ENCODE assay signal across 9 cellular contexts in genomic region chr3:31567036-31567435, GRCh38. TPM values are rescaled to one million over a fixed set of nuclear protein-coding genes. Genes with fewer than 3 reads are reported as not detected.
DNase-seq lines count a peak whose midpoint lies in the region; ATAC-seq, FAIRE-seq and TF ChIP-seq lines count a peak whose summit lies in the region.
"Had no signal": no experiment of that assay in that cellular context is flagged by ENCODE, and none has a peak within 500 bp of the region (broad histone marks: within the 10 kb centered on the region; RNA-seq: fewer than 3 reads in every experiment).

No MANE protein-coding gene starts in this region.

- CTCF ChIA-PET in IMR-90 (lab: Yijun Ruan, JAX), result interaction anchor here (1.3 kb wide), 1 partner anchor 9 kb away, joined by 3 read pairs; no protein-coding TSS in a partner anchor

- no peak overlapping the region for H3K56ac ChIP-seq in IMR-90 (ENCODE audit: extremely low read depth, insufficient read depth, low read length)

- TF ChIP-seq POLR2A in IMR-90 (IDR thresholded peaks at IDR 0.05; ENCODE audit: low read depth, low read length) (no peak), H54 (IDR thresholded peaks at IDR 0.05; ENCODE audit: low read depth, low read length) (no peak)

- TF ChIP-seq RAD21 in IMR-90 (IDR thresholded peaks at IDR 0.05; ENCODE audit: low read length), result no peak

- H3K9me3 ChIP-seq in IMR-90 (ENCODE audit: control insufficient read depth, insufficient read depth, low read length), result no peaks in the 10 kb centered on the region
- no peaks in the 10 kb centered on the region for H3K9me3 ChIP-seq in endodermal cell (ENCODE audit: control insufficient read depth, low read length)
- H3K9me3 ChIP-seq: tibial artery had no signal

- no peak overlapping the region for H2AK5ac ChIP-seq in IMR-90 (ENCODE audit: low read depth, low read length)

- no TSS peak for BruUV-seq in IMR-90 (replicated peaks; lab: Mats Ljungman, UMichigan)

- no peaks in the 10 kb centered on the region; the same call in none of the 2 replicates for H3K4me1 ChIP-seq in IMR-90 (ENCODE audit: control insufficient read depth, insufficient read depth, low read length)
- H3K4me1 ChIP-seq in endodermal cell (ENCODE audit: control insufficient read depth, insufficient read depth, low read length), result peaks cover 38% of the 10 kb centered on the region

- no peak overlapping the region for H2BK15ac ChIP-seq in IMR-90 (ENCODE audit: low read depth, low read length)

- H3K27ac ChIP-seq in IMR-90 (ENCODE audit: insufficient read depth, low read length), result no peak overlapping the region
- H3K27ac ChIP-seq in endodermal cell (ENCODE audit: low read depth, low read length), result no peak overlapping the region
- H3K27ac ChIP-seq: tibial artery had no signal

- H3K18ac ChIP-seq in IMR-90 (ENCODE audit: low read depth, low read length), result no peak overlapping the region

- no peak overlapping the region for H2BK120ac ChIP-seq in IMR-90 (ENCODE audit: low read depth, low read length)

- peak; percentile 22; the same call in 1 of the 2 replicates for TF ChIP-seq CTCF in IMR-90 (conservative IDR thresholded peaks at IDR 0.05; ENCODE audit: low read depth, low read length)
- TF ChIP-seq CTCF in endodermal cell (conservative IDR thresholded peaks at IDR 0.05), result peak; percentile 91

- no peaks in the 10 kb centered on the region for H3K27me3 ChIP-seq in IMR-90 (ENCODE audit: control insufficient read depth, insufficient read depth, low read length)
- no peaks in the 10 kb centered on the region for H3K27me3 ChIP-seq in endodermal cell (ENCODE audit: control insufficient read depth, insufficient read depth, low read length, poor library complexity, severe bottlenecking)
- H3K27me3 ChIP-seq: tibial artery had no signal

- H4K91ac ChIP-seq in IMR-90 (ENCODE audit: insufficient read depth, low read depth, low read length), result no peak overlapping the region

- H3K14ac ChIP-seq in IMR-90 (replicated peaks; ENCODE audit: low read depth, low read length), result no peak overlapping the region

- H3K4me3 Mint-ChIP-seq in activated naive CD8-positive, alpha-beta T cell, result peak overlapping the region; percentile 50
- H3K4me3 Mint-ChIP-seq in activated naive CD8-positive, alpha-beta T cell treated with anti-CD3 and anti-CD28 coated beads for 36 hours, result no peak overlapping the region
- H3K4me3 Mint-ChIP-seq in endodermal cell, result no peak overlapping the region
- no peak overlapping the region for H3K4me3 Mint-ChIP-seq in stimulated activated effector memory CD8-positive, alpha-beta T cell treated with anti-CD3 and anti-CD28 coated beads, Interleukin-12 subunit alpha, Interleukin-12 subunit beta, amount 100 ng/mL, for 72 hours

- in situ Hi-C loops in IMR-90 (cut with MboI; ENCODE audit: low sequenced_read_pairs), result no loop called here

- no peaks in the 10 kb centered on the region for H3K9me3 Mint-ChIP-seq in activated naive CD8-positive, alpha-beta T cell (ENCODE audit: low read depth)
- peaks cover 2% of the 10 kb centered on the region for H3K9me3 Mint-ChIP-seq in activated naive CD8-positive, alpha-beta T cell treated with anti-CD3 and anti-CD28 coated beads for 36 hours
- no peaks in the 10 kb centered on the region for H3K9me3 Mint-ChIP-seq in endodermal cell
- H3K9me3 Mint-ChIP-seq in stimulated activated effector memory CD8-positive, alpha-beta T cell treated with anti-CD3 and anti-CD28 coated beads, Interleukin-12 subunit alpha, Interleukin-12 subunit beta, amount 100 ng/mL, for 72 hours, result no peaks in the 10 kb centered on the region

- H4K8ac ChIP-seq in IMR-90 (ENCODE audit: low read depth in 2 of 2, low read length in 2 of 2), result no peak overlapping the region

- no peak overlapping the region for H3K23ac ChIP-seq in IMR-90 (ENCODE audit: low read depth, low read length)

- dilution Hi-C loops in IMR-90 (cut with HindIII; ENCODE audit: low sequenced_read_pairs, unreplicated experiment), result no loop called here

- H2AFZ ChIP-seq in IMR-90 (replicated peaks; ENCODE audit: low read length, poor library complexity), result no peak overlapping the region

- H3K4me3 ChIP-seq in IMR-90 (ENCODE audit: insufficient read depth, low read depth, low read length), result no peak overlapping the region
- H3K4me3 ChIP-seq in endodermal cell (ENCODE audit: low read length), result peak overlapping the region; percentile 20
- H3K4me3 ChIP-seq: tibial artery had no signal

- no peak overlapping the region for H2BK20ac ChIP-seq in IMR-90 (ENCODE audit: low read depth, low read length)

- peaks cover 57% of the 10 kb centered on the region for H4K20me1 ChIP-seq in IMR-90 (ENCODE audit: insufficient read depth, low read length)

- H3K4ac ChIP-seq in IMR-90 (ENCODE audit: low read depth, low read length), result no peak overlapping the region

- intact Hi-C loops in IMR-90 (cut with micrococcal nuclease), result no loop called here

- FAIRE-seq in H54 (lab: Jason Lieb, UNC), result no peak

- peak overlapping the region; percentile 36 for H3K27ac Mint-ChIP-seq in activated naive CD8-positive, alpha-beta T cell
- no peak overlapping the region for H3K27ac Mint-ChIP-seq in activated naive CD8-positive, alpha-beta T cell treated with anti-CD3 and anti-CD28 coated beads for 36 hours
- no peak overlapping the region for H3K27ac Mint-ChIP-seq in endodermal cell
- H3K27ac Mint-ChIP-seq in stimulated activated effector memory CD8-positive, alpha-beta T cell treated with anti-CD3 and anti-CD28 coated beads, Interleukin-12 subunit alpha, Interleukin-12 subunit beta, amount 100 ng/mL, for 72 hours, result peak overlapping the region; percentile 23

- no peaks in the 10 kb centered on the region for H3K27me3 Mint-ChIP-seq in activated naive CD8-positive, alpha-beta T cell
- H3K27me3 Mint-ChIP-seq in activated naive CD8-positive, alpha-beta T cell treated with anti-CD3 and anti-CD28 coated beads for 36 hours, result no peaks in the 10 kb centered on the region
- H3K27me3 Mint-ChIP-seq in endodermal cell (ENCODE audit: insufficient read depth), result no peaks in the 10 kb centered on the region

- H3K9ac ChIP-seq in IMR-90 (ENCODE audit: low read depth, low read length) (no peak overlapping the region), endodermal cell (ENCODE audit: extremely low read depth, low read length, poor library complexity, severe bottlenecking) (no peak overlapping the region)

- ATAC-seq in IMR-90 (ENCODE audit: low read depth) (peak; percentile 27; the same call in 1 of the 2 replicates), GM21576 (IDR thresholded peaks at IDR 0.05; ENCODE audit: unreplicated experiment) (no peak), HG03175 (IDR thresholded peaks at IDR 0.05; ENCODE audit: unreplicated experiment) (no peak)
- ATAC-seq in stimulated activated effector memory CD8-positive, alpha-beta T cell treated with anti-CD3 and anti-CD28 coated beads, Interleukin-12 subunit alpha, Interleukin-12 subunit beta, amount 100 ng/mL, for 72 hours, result peak; percentile 61

- no peak overlapping the region for H4K5ac ChIP-seq in IMR-90 (ENCODE audit: low read depth, low read length)

- no peak overlapping the region for H2AK9ac ChIP-seq in IMR-90 (replicated peaks; ENCODE audit: low read depth, low read length, poor library complexity)

- POLR2A ChIA-PET in IMR-90 (lab: Charles Lee; ENCODE audit: unreplicated experiment), result no interaction called here

- peaks cover 6% of the 10 kb centered on the region for H3K9me1 ChIP-seq in IMR-90 (ENCODE audit: insufficient read depth, low read length)

- no peaks in the 10 kb centered on the region for H3K36me3 Mint-ChIP-seq in activated naive CD8-positive, alpha-beta T cell
- H3K36me3 Mint-ChIP-seq in activated naive CD8-positive, alpha-beta T cell treated with anti-CD3 and anti-CD28 coated beads for 36 hours, result peaks cover 24% of the 10 kb centered on the region
- no peaks in the 10 kb centered on the region for H3K36me3 Mint-ChIP-seq in endodermal cell (ENCODE audit: low read depth)
- H3K36me3 Mint-ChIP-seq in stimulated activated effector memory CD8-positive, alpha-beta T cell treated with anti-CD3 and anti-CD28 coated beads, Interleukin-12 subunit alpha, Interleukin-12 subunit beta, amount 100 ng/mL, for 72 hours, result peaks cover 6% of the 10 kb centered on the region

- whole genome bisulfite sequencing in IMR-90 (ENCODE audit: extremely low coverage in 2 of 2, insufficient read length in 1 of 2), 2 experiments, result no CpG with 5 or more reads among the region's 1 CpG
- 58% methylated on average over 1 of the region's 1 CpG; no CpG with 5 or more reads in 1 of the 2 experiments for WGBS in endodermal cell (ENCODE audit: insufficient coverage in 1 of 2, insufficient read length in 1 of 2), 2 experiments

- DNase-seq in activated naive CD8-positive, alpha-beta T cell treated with anti-CD3 and anti-CD28 coated beads for 36 hours, result no peak
- DNase-seq in IMR-90 (no peak), endodermal cell (peak; percentile 68), H54 (ENCODE audit: insufficient read length, low spot score) (no peak)
- no peak for DNase-seq in stimulated activated effector memory CD8-positive, alpha-beta T cell treated with anti-CD3 and anti-CD28 coated beads, Interleukin-12 subunit alpha, Interleukin-12 subunit beta, amount 100 ng/mL, for 72 hours (ENCODE audit: low spot score in 2 of 2)
- DNase-seq: tibial artery had no signal

- peaks cover 87% of the 10 kb centered on the region for H3K4me1 Mint-ChIP-seq in activated naive CD8-positive, alpha-beta T cell (ENCODE audit: low read depth)
- H3K4me1 Mint-ChIP-seq in activated naive CD8-positive, alpha-beta T cell treated with anti-CD3 and anti-CD28 coated beads for 36 hours, result peaks cover 70% of the 10 kb centered on the region
- peaks cover 67% of the 10 kb centered on the region for H3K4me1 Mint-ChIP-seq in endodermal cell
- peaks cover 77% of the 10 kb centered on the region for H3K4me1 Mint-ChIP-seq in stimulated activated effector memory CD8-positive, alpha-beta T cell treated with anti-CD3 and anti-CD28 coated beads, Interleukin-12 subunit alpha, Interleukin-12 subunit beta, amount 100 ng/mL, for 72 hours

- H2BK5ac ChIP-seq in IMR-90 (ENCODE audit: low read depth, low read length, poor library complexity, severe bottlenecking), result no peak overlapping the region

- H3K4me2 ChIP-seq in IMR-90 (ENCODE audit: low read depth, low read length), result no peak overlapping the region

- H3K36me3 ChIP-seq in IMR-90 (ENCODE audit: control insufficient read depth, insufficient read depth, low read length) (no peaks in the 10 kb centered on the region), endodermal cell (ENCODE audit: control insufficient read depth, insufficient read depth, low read length) (peaks cover 4% of the 10 kb centered on the region)
- H3K36me3 ChIP-seq: tibial artery had no signal

- H3K79me1 ChIP-seq in IMR-90 (ENCODE audit: low read depth in 1 of 2, low read length in 2 of 2), result peaks cover 17 to 49% of the 10 kb centered on the region in 2 experiments

RNA-seq across cellular contexts. Expression of gene STT3B, which starts 34.3 kb away (rescaled TPM):
- 100 to 1,000 TPM; 113 to 115 TPM for total RNA-seq in activated naive CD8-positive, alpha-beta T cell treated with anti-CD3 and anti-CD28 coated beads for 36 hours
- total RNA-seq in IMR-90 (2012; rRNA removed) (86.4 and 143 TPM in 2 replicates), endodermal cell (100 to 1,000 TPM; 126 to 199 TPM)
- polyA plus RNA-seq in IMR-90 (2012; rRNA removed), result 35.6 and 45.5 TPM in 2 replicates
- polyA plus RNA-seq in IMR-90 (2012; cell fraction: cytosol; rRNA removed), result 7.7 and 10.9 TPM in 2 replicates
- 9.2 and 32.2 TPM in 2 replicates for polyA plus RNA-seq in IMR-90 (2012; cell fraction: nucleus; rRNA removed; ENCODE audit: low replicate concordance)
- 150 TPM for polyA plus RNA-seq in endodermal cell (2013, experiment 1 of 2)
- 160 TPM for polyA plus RNA-seq in endodermal cell (2013, experiment 2 of 2)

Comparison
In these comparisons a context has a peak if more than half of its experiments do, and no peak if none do; other contexts are left out.
1. H3K27ac Mint-ChIP-seq: peak in activated naive CD8-positive, alpha-beta T cell (single experiment) and stimulated activated effector memory CD8-positive, alpha-beta T cell treated with anti-CD3 and anti-CD28 coated beads, Interleukin-12 subunit alpha, Interleukin-12 subunit beta, amount 100 ng/mL, for 72 hours (single experiment); none in activated naive CD8-positive, alpha-beta T cell treated with anti-CD3 and anti-CD28 coated beads for 36 hours (single experiment) and endodermal cell (single experiment).
2. ATAC-seq: peak in IMR-90 (single experiment) and stimulated activated effector memory CD8-positive, alpha-beta T cell treated with anti-CD3 and anti-CD28 coated beads, Interleukin-12 subunit alpha, Interleukin-12 subunit beta, amount 100 ng/mL, for 72 hours (single experiment); none in GM21576 (single experiment) and HG03175 (single experiment).